ENCODE assay signal across 23 cellular contexts in genomic region chr1:35284852-35285251, GRCh38.
"Had no signal": no experiment of that assay in that cellular context is flagged by ENCODE, and none has a peak within 500 bp of the region (broad histone marks: within the 10 kb centered on the region; RNA-seq: fewer than 3 reads in every experiment).

No MANE protein-coding gene starts in this region.

- H3K27ac ChIP-seq: hepatocyte, left ventricle myocardium inferior, lower lobe of right lung, psoas muscle, right lobe of liver, testis, tibial nerve, upper lobe of right lung, vagina had no signal

- H3K4me2 ChIP-seq: hepatocyte had no signal

- H3K27me3 ChIP-seq: hepatocyte, right lobe of liver, testis, tibial nerve, upper lobe of right lung, vagina had no signal

- H3K9me3 ChIP-seq: psoas muscle, right lobe of liver, testis, upper lobe of right lung, vagina had no signal

- H3K27me3 Mint-ChIP-seq: memory B cell; stimulated activated memory B cell treated with anti-CD40 and anti-IgM and Interleukin-4, amounts not matched to agents 10 μg/mL and 1 μg/mL and 100 μg/mL, for 72 hours; stimulated activated naive CD8-positive, alpha-beta T cell treated with anti-CD3 and anti-CD28 coated beads, Interleukin-15, amount 100 ng/mL, for 72 hours had no signal

- H3K4me3 ChIP-seq: hepatocyte, left ventricle myocardium inferior, lower lobe of right lung, psoas muscle, right lobe of liver, testis, tibial nerve, upper lobe of right lung, vagina had no signal

- ATAC-seq: left cardiac atrium; lower lobe of right lung; psoas muscle; right lobe of liver; stimulated activated memory B cell treated with anti-CD40 and anti-IgM and Interleukin-4, amounts not matched to agents 10 μg/mL and 1 μg/mL and 100 μg/mL, for 72 hours; stimulated activated naive CD8-positive, alpha-beta T cell treated with anti-CD3 and anti-CD28 coated beads, Interleukin-15, amount 100 ng/mL, for 72 hours; upper lobe of right lung had no signal

- H3K36me3 ChIP-seq: right lobe of liver, upper lobe of right lung, vagina had no signal

- H3K27ac Mint-ChIP-seq: memory B cell; mesothelial cell of epicardium; nephron progenitor cell; stimulated activated memory B cell treated with anti-CD40 and anti-IgM and Interleukin-4, amounts not matched to agents 10 μg/mL and 1 μg/mL and 100 μg/mL, for 72 hours; stimulated activated naive CD8-positive, alpha-beta T cell treated with anti-CD3 and anti-CD28 coated beads, Interleukin-15, amount 100 ng/mL, for 72 hours had no signal

- H2AFZ ChIP-seq: hepatocyte had no signal

- H3K4me3 Mint-ChIP-seq: endodermal cell; memory B cell; mesothelial cell of epicardium; nephron progenitor cell; stimulated activated memory B cell treated with anti-CD40 and anti-IgM and Interleukin-4, amounts not matched to agents 10 μg/mL and 1 μg/mL and 100 μg/mL, for 72 hours; stimulated activated naive CD8-positive, alpha-beta T cell treated with anti-CD3 and anti-CD28 coated beads, Interleukin-15, amount 100 ng/mL, for 72 hours had no signal

- H3K4me1 Mint-ChIP-seq: nephron progenitor cell had no signal

- DNase-seq: effector CD4-positive, alpha-beta T cell; endodermal cell; erythroblast; foreskin melanocyte; head of caudate nucleus; kidney; left cardiac atrium; left ventricle myocardium inferior; lower lobe of right lung; nephron progenitor cell; psoas muscle; retina; right lobe of liver; stimulated activated CD4-positive, alpha-beta T cell treated with anti-CD3 and anti-CD28 coated beads, Interleukin-4, amount 100 ng/mL, for 1 hour; stimulated activated naive CD8-positive, alpha-beta T cell treated with anti-CD3 and anti-CD28 coated beads, Interleukin-15, amount 100 ng/mL, for 72 hours; testis; upper lobe of right lung had no signal

- H3K4me1 ChIP-seq: right lobe of liver had no signal
